8 cellular contexts compared by ENCODE assay signal in genomic region chr12:132144115-132145071, GRCh38.
DNase-seq lines count a peak whose midpoint lies in the region; ATAC-seq lines count a peak whose summit lies in the region.

Gene DDX51, minus strand, starts transcription at chr12:132144319. Its CDS starts 23 bp downstream, at chr12:132144296.
Gene NOC4L, plus strand, starts transcription at chr12:132144457. Its CDS starts 32 bp downstream, at chr12:132144489.

- peaks cover 43% of the 10 kb centered on the region for H3K36me3 ChIP-seq in effector memory CD4-positive, alpha-beta T cell (ENCODE audit: control insufficient read depth, insufficient read depth, low read length)

- peak within 1 kb of the TSS; percentile 97 for H3K4me3 ChIP-seq in effector memory CD4-positive, alpha-beta T cell (ENCODE audit: insufficient read depth, low read depth, low read length, poor library complexity, severe bottlenecking)

- no peaks in the 10 kb centered on the region for H3K9me3 ChIP-seq in effector memory CD4-positive, alpha-beta T cell (ENCODE audit: control insufficient read depth, low read length)

- peaks cover 19% of the 10 kb centered on the region for H3K4me1 ChIP-seq in effector memory CD4-positive, alpha-beta T cell (ENCODE audit: control insufficient read depth, insufficient read depth, low read length, poor library complexity, severe bottlenecking)

- ATAC-seq in GM19463 (IDR thresholded peaks at IDR 0.05; ENCODE audit: unreplicated experiment) = peak; percentile 91

- peak within 1 kb of the TSS; percentile 86 for H3K27ac ChIP-seq in effector memory CD4-positive, alpha-beta T cell (ENCODE audit: insufficient read depth, low read length, poor library complexity, severe bottlenecking)

- peak; percentile 87 for DNase-seq in CMK (ENCODE audit: low read depth)
- peak; percentile 93 for DNase-seq in HPDE6-E6E7 (ENCODE audit: extremely low spot score)
- peak; percentile 77 for DNase-seq in NK-92 (lab: John Stamatoyannopoulos, UW; ENCODE audit: unreplicated experiment)
- peak; percentile 88 to 96 for DNase-seq in activated CD8-positive, alpha-beta memory T cell treated with anti-CD3 and anti-CD28 coated beads for 1 hour (ENCODE audit: extremely low read depth in 1 of 2, low read depth in 1 of 2)
- DNase-seq in effector memory CD4-positive, alpha-beta T cell = peak; percentile 93 to 95 (median 94)
- DNase-seq in medulla oblongata (ENCODE audit: extremely low spot score) = peak; percentile 93
- DNase-seq in stimulated activated CD4-positive, alpha-beta T cell treated with anti-CD3 and anti-CD28 coated beads, TNF-alpha, amount 100 ng/mL, for 48 hours (ENCODE audit: low read depth in 3 of 3) = peak; percentile 88 to 92 (median 91)

- H3K27me3 ChIP-seq in effector memory CD4-positive, alpha-beta T cell (replicated peaks; ENCODE audit: control insufficient read depth, insufficient read depth, low read length, poor library complexity, severe bottlenecking) = no peaks in the 10 kb centered on the region

Comparison
In these comparisons a context has a peak if more than half of its experiments do, and no peak if none do; other contexts are left out.
1. Peak in every context shown above with its lines: DNase-seq, ATAC-seq, H3K4me3 ChIP-seq and H3K27ac ChIP-seq.